ENCODE assay signal across 13 cellular contexts in genomic region chr9:7983361-7983974, GRCh38.
A peak's percentile ranks its signal among the peaks of the same experiment; 100 is the strongest.
DNase-seq lines count a peak whose midpoint lies in the region; ATAC-seq, FAIRE-seq and TF ChIP-seq lines count a peak whose summit lies in the region.
"Had no signal": no experiment of that assay in that cellular context is flagged by ENCODE, and none has a peak within 500 bp of the region (broad histone marks: within the 10 kb centered on the region; RNA-seq: fewer than 3 reads in every experiment).

No MANE protein-coding gene starts in this region.

- DNase-seq in NCI-H2107 (lab: John Stamatoyannopoulos, UW) (peak; percentile 6), NCI-H2107 treated with DMSO at 0.1 percent for 48 hours (lab: John Stamatoyannopoulos, UW; ENCODE audit: unreplicated experiment) (no peak), NCI-H526 (lab: John Stamatoyannopoulos, UW) (peak; percentile 54 to 56), frontal cortex (ENCODE audit: low spot score in 2 of 2) (peak; percentile 8), smooth muscle cell (lab: John Stamatoyannopoulos, UW; ENCODE audit: unreplicated experiment) (no peak), KG1 (lab: John Stamatoyannopoulos, UW) (no peak)
- no peak for DNase-seq in stimulated activated naive CD4-positive, alpha-beta T cell (lab: John Stamatoyannopoulos, UW)
- DNase-seq: heart right ventricle, NCI-H1694, spleen, upper lobe of right lung had no signal

- H3K27ac ChIP-seq in smooth muscle cell (ENCODE audit: low read depth), result no peak overlapping the region
- H3K27ac ChIP-seq: heart right ventricle, upper lobe of right lung had no signal

- H3K36me3 ChIP-seq in smooth muscle cell (ENCODE audit: low read depth), result no peaks in the 10 kb centered on the region
- H3K36me3 ChIP-seq: heart right ventricle, spleen, upper lobe of right lung had no signal

- FAIRE-seq in frontal cortex (lab: Jason Lieb, UNC), result peak; percentile 96

- H4K20me1 ChIP-seq in smooth muscle cell (ENCODE audit: low read depth), result no peaks in the 10 kb centered on the region

- no peaks in the 10 kb centered on the region for H3F3A ChIP-seq in smooth muscle cell (ENCODE audit: low read depth)

- no peaks in the 10 kb centered on the region for H3K9me3 ChIP-seq in smooth muscle cell (replicated peaks; ENCODE audit: low read depth)
- H3K9me3 ChIP-seq: heart right ventricle, spleen, upper lobe of right lung had no signal

- no peak overlapping the region for H3K9ac ChIP-seq in smooth muscle cell (ENCODE audit: low read depth)

- WGBS in smooth muscle cell (ENCODE audit: low lambda C conversion rate), result 49% methylated on average over 5 of the region's 5 CpGs

- peak overlapping the region; percentile 38 for H2AFZ ChIP-seq in smooth muscle cell (ENCODE audit: low read depth)

- no peak overlapping the region for H3K4me3 ChIP-seq in smooth muscle cell
- H3K4me3 ChIP-seq: heart right ventricle, lung, spleen, upper lobe of right lung had no signal

- H3K4me1 ChIP-seq in smooth muscle cell (ENCODE audit: low read depth), result peaks cover 18% of the 10 kb centered on the region
- H3K4me1 ChIP-seq: upper lobe of right lung had no signal

- H3K27me3 ChIP-seq in smooth muscle cell (ENCODE audit: low read depth), result no peaks in the 10 kb centered on the region
- H3K27me3 ChIP-seq: heart right ventricle, spleen, upper lobe of right lung had no signal

- no peak overlapping the region for H3K4me2 ChIP-seq in smooth muscle cell

- no peak for TF ChIP-seq CTCF in smooth muscle cell (IDR thresholded peaks at IDR 0.05; ENCODE audit: borderline replicate concordance, insufficient read depth, poor library complexity, severe bottlenecking)

- no peaks in the 10 kb centered on the region for H3K79me2 ChIP-seq in smooth muscle cell (ENCODE audit: low read depth)

- ATAC-seq in GM19455 (IDR thresholded peaks at IDR 0.05; ENCODE audit: unreplicated experiment), result no peak
- ATAC-seq: upper lobe of right lung had no signal

Comparison
In these comparisons a context has a peak if more than half of its experiments do, and no peak if none do; other contexts are left out.
1. DNase-seq: peak in NCI-H2107 (single experiment), NCI-H526 (2 of 2) and frontal cortex (2 of 2); none in NCI-H2107 treated with DMSO at 0.1 percent for 48 hours (single experiment), smooth muscle cell (single experiment), KG1 (single experiment) and stimulated activated naive CD4-positive, alpha-beta T cell (0 of 6).